ENCODE assay signal across 25 cellular contexts in genomic region chr6:166906376-166907044, GRCh38. TPM values are rescaled to one million over a fixed set of nuclear protein-coding genes. Genes with fewer than 3 reads are reported as not detected.
A peak's percentile ranks its signal among the peaks of the same experiment; 100 is the strongest.
DNase-seq lines count a peak whose midpoint lies in the region; ATAC-seq and TF ChIP-seq lines count a peak whose summit lies in the region.
"Had no signal": no experiment of that assay in that cellular context is flagged by ENCODE, and none has a peak within 500 bp of the region (broad histone marks: within the 10 kb centered on the region; RNA-seq: fewer than 3 reads in every experiment).

No MANE protein-coding gene starts in this region.

- no peak for TF ChIP-seq CTCF in activated B cell treated with CpG ODN at 0.5 μM for 24 hours (IDR thresholded peaks at IDR 0.05)
- no peak for TF ChIP-seq CTCF in thyroid gland (IDR thresholded peaks at IDR 0.05)

- H3K27me3 Mint-ChIP-seq in stimulated activated naive CD8-positive, alpha-beta T cell treated with anti-CD3 and anti-CD28 coated beads, Interleukin-15, amount 100 ng/mL, for 72 hours = no peaks in the 10 kb centered on the region
- H3K27me3 Mint-ChIP-seq in activated B cell treated with CpG ODN at 0.5 μM for 24 hours (no peaks in the 10 kb centered on the region), naive B cell (no peaks in the 10 kb centered on the region)
- H3K27me3 Mint-ChIP-seq in activated CD8-positive, alpha-beta memory T cell treated with anti-CD3 and anti-CD28 coated beads, Interleukin-2, amount 10 ng/mL, durations not matched to agents 7 days and 5 days = no peaks in the 10 kb centered on the region
- H3K27me3 Mint-ChIP-seq: activated CD4-positive, alpha-beta T cell treated with anti-CD3 and anti-CD28 coated beads, Interleukin-2, amount 10 ng/mL, durations not matched to agents 7 days and 5 days; central memory CD8-positive, alpha-beta T cell had no signal

- no peak for TF ChIP-seq POLR2A in thyroid gland (IDR thresholded peaks at IDR 0.05)

- no peak overlapping the region for H3K4me3 Mint-ChIP-seq in stimulated activated naive CD8-positive, alpha-beta T cell treated with anti-CD3 and anti-CD28 coated beads, Interleukin-15, amount 100 ng/mL, for 72 hours
- H3K4me3 Mint-ChIP-seq in activated B cell treated with CpG ODN at 0.5 μM for 24 hours (no peak overlapping the region), naive B cell (peak overlapping the region in 2 of 8 donors; percentile 82 to 83)
- H3K4me3 Mint-ChIP-seq in activated CD8-positive, alpha-beta memory T cell treated with anti-CD3 and anti-CD28 coated beads, Interleukin-2, amount 10 ng/mL, durations not matched to agents 7 days and 5 days = no peak overlapping the region
- H3K4me3 Mint-ChIP-seq: central memory CD8-positive, alpha-beta T cell; immature natural killer cell; nephron had no signal

- POLR2A ChIA-PET in activated B cell treated with CpG ODN at 0.5 μM for 24 hours (lab: Charles Lee) = no interaction called here

- H3K9me3 ChIP-seq in thyroid gland = no peaks in the 10 kb centered on the region
- H3K9me3 ChIP-seq: left ventricle myocardium inferior, testis had no signal

- H3K9me3 Mint-ChIP-seq in stimulated activated naive CD8-positive, alpha-beta T cell treated with anti-CD3 and anti-CD28 coated beads, Interleukin-15, amount 100 ng/mL, for 72 hours = peaks cover under 1 to 5% of the 10 kb centered on the region in 2 donors
- peaks cover 2% of the 10 kb centered on the region for H3K9me3 Mint-ChIP-seq in activated B cell treated with CpG ODN at 0.5 μM for 24 hours
- peaks cover 0 to 6% (median 0%) of the 10 kb centered on the region in 7 donors for H3K9me3 Mint-ChIP-seq in naive B cell
- H3K9me3 Mint-ChIP-seq in activated CD8-positive, alpha-beta memory T cell treated with anti-CD3 and anti-CD28 coated beads, Interleukin-2, amount 10 ng/mL, durations not matched to agents 7 days and 5 days (ENCODE audit: low read depth) = no peaks in the 10 kb centered on the region
- H3K9me3 Mint-ChIP-seq: activated CD4-positive, alpha-beta T cell treated with anti-CD3 and anti-CD28 coated beads, Interleukin-2, amount 10 ng/mL, durations not matched to agents 7 days and 5 days; CD8-positive, alpha-beta T cell; immature natural killer cell; nephron had no signal

- intact Hi-C loops in activated B cell treated with CpG ODN at 0.5 μM for 24 hours (cut with micrococcal nuclease) (loop anchor here (2.0 kb wide), 1 partner anchor 44 kb away; no protein-coding TSS in a partner anchor), thyroid gland (cut with DNase I) (no loop called here)

- CTCF ChIA-PET in activated B cell treated with CpG ODN at 0.5 μM for 24 hours (lab: Charles Lee) = no interaction called here
- CTCF ChIA-PET in activated CD8-positive, alpha-beta memory T cell treated with anti-CD3 and anti-CD28 coated beads, Interleukin-2, amount 10 ng/mL, durations not matched to agents 7 days and 5 days (lab: Charles Lee) = interaction anchor here (0.6 kb wide), 1 partner anchor 83 kb away, joined by 3 read pairs; no protein-coding TSS in a partner anchor

- DNase-seq in stimulated activated naive CD8-positive, alpha-beta T cell treated with anti-CD3 and anti-CD28 coated beads, Interleukin-15, amount 100 ng/mL, for 72 hours = no peak
- DNase-seq in stimulated activated naive CD8-positive, alpha-beta T cell treated with anti-CD3 and anti-CD28 coated beads, Interleukin-15, Interleukin-2, amounts not matched to agents 100 U/mL and 50 U/mL, for 24 hours = no peak
- DNase-seq in activated B cell treated with CpG ODN at 0.5 μM for 24 hours (no peak), naive B cell (no peak), thyroid gland (no peak), NCI-H69 (lab: John Stamatoyannopoulos, UW) (no peak)
- DNase-seq in activated CD8-positive, alpha-beta memory T cell treated with anti-CD3 and anti-CD28 coated beads, Interleukin-2, amount 10 ng/mL, durations not matched to agents 7 days and 5 days = no peak
- no peak for DNase-seq in activated CD8-positive, alpha-beta memory T cell treated with anti-CD3 and anti-CD28 coated beads, Interleukin-2, amount 50 U/mL, for 48 hours
- DNase-seq: activated naive CD4-positive, alpha-beta T cell; aorta; CD8-positive, alpha-beta T cell; DMS79; erythroblast; foreskin keratinocyte; immature natural killer cell; left ventricle myocardium inferior; NCI-H1417 treated with DMSO at 0.1 percent for 48 hours; NCI-H510A; SIG-M5; testis had no signal

- H3K4me1 ChIP-seq in thyroid gland = peaks cover 4 to 5% of the 10 kb centered on the region in 2 donors
- H3K4me1 ChIP-seq: foreskin keratinocyte had no signal

- ATAC-seq in stimulated activated naive CD8-positive, alpha-beta T cell treated with anti-CD3 and anti-CD28 coated beads, Interleukin-15, amount 100 ng/mL, for 72 hours = peak; percentile 21
- no peak for ATAC-seq in stimulated activated naive CD8-positive, alpha-beta T cell treated with anti-CD3 and anti-CD28 coated beads, Interleukin-15, Interleukin-2, amounts not matched to agents 100 U/mL and 50 U/mL, for 24 hours
- ATAC-seq in activated B cell treated with CpG ODN at 0.5 μM for 24 hours (ENCODE audit: low read depth) (no peak), naive B cell (ENCODE audit: low read depth in 2 of 2) (no peak)
- ATAC-seq in activated CD8-positive, alpha-beta memory T cell treated with anti-CD3 and anti-CD28 coated beads, Interleukin-2, amount 10 ng/mL, durations not matched to agents 7 days and 5 days = no peak
- ATAC-seq: foreskin keratinocyte had no signal

- H3K27ac ChIP-seq in thyroid gland = no peak overlapping the region
- H3K27ac ChIP-seq: foreskin keratinocyte, hepatocyte, left ventricle myocardium inferior had no signal

- H3K27ac Mint-ChIP-seq in stimulated activated naive CD8-positive, alpha-beta T cell treated with anti-CD3 and anti-CD28 coated beads, Interleukin-15, amount 100 ng/mL, for 72 hours = peak overlapping the region in 1 of 2 donors; percentile 53
- H3K27ac Mint-ChIP-seq in activated B cell treated with CpG ODN at 0.5 μM for 24 hours = peak overlapping the region; percentile 84
- peak overlapping the region in 5 of 6 donors; percentile 31 to 96 (median 82) for H3K27ac Mint-ChIP-seq in naive B cell
- no peak overlapping the region for H3K27ac Mint-ChIP-seq in activated CD8-positive, alpha-beta memory T cell treated with anti-CD3 and anti-CD28 coated beads, Interleukin-2, amount 10 ng/mL, durations not matched to agents 7 days and 5 days

- peaks cover 21% of the 10 kb centered on the region for H3K4me1 Mint-ChIP-seq in stimulated activated naive CD8-positive, alpha-beta T cell treated with anti-CD3 and anti-CD28 coated beads, Interleukin-15, amount 100 ng/mL, for 72 hours
- H3K4me1 Mint-ChIP-seq in activated B cell treated with CpG ODN at 0.5 μM for 24 hours (peaks cover 57% of the 10 kb centered on the region), naive B cell (peaks cover 48 to 63% (median 53%) of the 10 kb centered on the region in 3 donors)
- H3K4me1 Mint-ChIP-seq in activated CD8-positive, alpha-beta memory T cell treated with anti-CD3 and anti-CD28 coated beads, Interleukin-2, amount 10 ng/mL, durations not matched to agents 7 days and 5 days = peaks cover 20% of the 10 kb centered on the region

- H3K36me3 Mint-ChIP-seq in activated B cell treated with CpG ODN at 0.5 μM for 24 hours (ENCODE audit: low read depth) (peaks cover 12% of the 10 kb centered on the region), naive B cell (peaks cover 0 to 3% of the 10 kb centered on the region in 2 donors)
- H3K36me3 Mint-ChIP-seq in activated CD8-positive, alpha-beta memory T cell treated with anti-CD3 and anti-CD28 coated beads, Interleukin-2, amount 10 ng/mL, durations not matched to agents 7 days and 5 days = peaks cover 3% of the 10 kb centered on the region
- H3K36me3 Mint-ChIP-seq: CD8-positive, alpha-beta T cell had no signal

- H3K36me3 ChIP-seq in thyroid gland = no peaks in the 10 kb centered on the region
- H3K36me3 ChIP-seq: left ventricle myocardium inferior had no signal

- H3K27me3 ChIP-seq in thyroid gland = no peaks in the 10 kb centered on the region
- H3K27me3 ChIP-seq: foreskin keratinocyte, hepatocyte, testis had no signal

- H3K4me3 ChIP-seq in thyroid gland (replicated peaks in 1 of 3) = no peak overlapping the region
- H3K4me3 ChIP-seq: GM12878, hepatocyte, left ventricle myocardium inferior, testis had no signal

- 90 to 94% methylated on average over 17 of the region's 17 CpGs for WGBS in thyroid gland, 2 donors

RNA-seq across cellular contexts. Expression of gene RNASET2, which starts 49.8 kb away (rescaled TPM):
- total RNA-seq in activated B cell treated with CpG ODN at 0.5 μM for 24 hours = 118 and 135 TPM in 2 replicates
- 100 to 1,000 TPM; 472 to 744 (median 534) TPM for polyA plus RNA-seq in naive B cell (ENCODE audit: low read depth in 6 of 6)
- total RNA-seq in thyroid gland = 100 to 1,000 TPM in 2 of 4 donors, 10 to 100 TPM in 2; 51.6 to 138 (median 109) TPM
- 10 to 100 TPM; 28.8 to 46.6 TPM for total RNA-seq in activated CD8-positive, alpha-beta memory T cell treated with anti-CD3 and anti-CD28 coated beads, Interleukin-2, amount 10 ng/mL, durations not matched to agents 7 days and 5 days
